In the genomic region with DNA sequence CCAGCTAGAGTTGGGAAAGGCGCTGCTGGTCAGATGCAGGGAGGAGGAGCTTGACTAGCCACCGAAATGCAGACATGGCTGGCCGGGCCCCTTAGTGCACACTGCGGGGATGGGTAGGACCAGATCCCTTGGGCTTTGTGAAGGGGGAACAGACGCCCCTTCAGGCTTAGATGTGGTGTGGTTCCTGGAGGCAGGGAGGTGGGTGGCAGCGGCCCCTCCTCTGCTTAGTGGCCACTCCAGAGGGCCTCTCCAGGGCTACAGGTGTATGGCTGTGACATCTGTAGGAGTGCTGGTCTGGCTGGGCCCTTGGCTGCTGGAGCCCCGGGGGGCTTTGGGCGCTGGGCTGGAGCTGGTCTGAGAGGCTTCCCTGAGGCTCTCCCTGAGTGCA, we compare ENCODE assay signal across 11 cellular contexts. TPM values are rescaled to one million over a fixed set of nuclear protein-coding genes. Genes with fewer than 3 reads are reported as not detected.
DNase-seq lines count a peak whose midpoint lies in the region; ATAC-seq and TF ChIP-seq lines count a peak whose summit lies in the region.
"Had no signal": no experiment of that assay in that cellular context is flagged by ENCODE, and none has a peak within 500 bp of the region (broad histone marks: within the 10 kb centered on the region; RNA-seq: fewer than 3 reads in every experiment).

No MANE protein-coding gene starts in this region.

- H3K4me3 ChIP-seq in OCI-LY3 (ENCODE audit: low read length), result no peak overlapping the region
- H3K4me3 ChIP-seq in effector memory CD4-positive, alpha-beta T cell (ENCODE audit: insufficient read depth, low read depth, low read length, poor library complexity, severe bottlenecking), result no peak overlapping the region
- H3K4me3 ChIP-seq: pancreas had no signal

- peak overlapping the region; percentile 99 for H3K27ac Mint-ChIP-seq in activated T-cell treated with anti-CD3 and anti-CD28 coated beads, Interleukin-2, amount 50 U/mL, for 72 hours
- H3K27ac Mint-ChIP-seq in stimulated activated naive CD8-positive, alpha-beta T cell treated with anti-CD3 and anti-CD28 coated beads, Interleukin-15, amount 100 ng/mL, for 72 hours, result peak overlapping the region; percentile 86 to 94

- H3K27ac ChIP-seq in OCI-LY3 (ENCODE audit: low read length), result 0 out of 2 replicates have a peak overlapping the region, but pooled peaks have one; percentile 3
- peak overlapping the region; percentile 57 for H3K27ac ChIP-seq in effector memory CD4-positive, alpha-beta T cell (ENCODE audit: insufficient read depth, low read length, poor library complexity, severe bottlenecking)
- H3K27ac ChIP-seq: C4-2B had no signal

- DNase-seq in activated T-cell treated with anti-CD3 and anti-CD28 coated beads, Interleukin-2, amount 50 U/mL, for 72 hours, result no peak
- DNase-seq in activated T-cell treated with anti-CD3 and anti-CD28 coated beads, Interleukin-2, amount 50 U/mL, for 48 hours, result no peak
- no peak for DNase-seq in effector memory CD4-positive, alpha-beta T cell
- DNase-seq in stimulated activated naive CD8-positive, alpha-beta T cell treated with anti-CD3 and anti-CD28 coated beads, Interleukin-15, amount 100 ng/mL, for 72 hours, result no peak
- DNase-seq in KBM-7, result no peak
- DNase-seq in H4 (ENCODE audit: low spot score), result no peak
- DNase-seq: NCI-H187 treated with DMSO at 0.1 percent for 48 hours had no signal

- H3K36me3 Mint-ChIP-seq in activated T-cell treated with anti-CD3 and anti-CD28 coated beads, Interleukin-2, amount 50 U/mL, for 72 hours (ENCODE audit: insufficient read depth in 2 of 2), result peaks cover 22 to 37% of the 10 kb centered on the region in 2 donors

- peaks cover 46% of the 10 kb centered on the region for H3K36me3 ChIP-seq in OCI-LY3 (replicated peaks; ENCODE audit: low read depth, low read length)
- peaks cover 57% of the 10 kb centered on the region for H3K36me3 ChIP-seq in effector memory CD4-positive, alpha-beta T cell (ENCODE audit: control insufficient read depth, insufficient read depth, low read length)

- no peaks in the 10 kb centered on the region for H3K9me3 Mint-ChIP-seq in activated T-cell treated with anti-CD3 and anti-CD28 coated beads, Interleukin-2, amount 50 U/mL, for 72 hours
- no peaks in the 10 kb centered on the region for H3K9me3 Mint-ChIP-seq in stimulated activated naive CD8-positive, alpha-beta T cell treated with anti-CD3 and anti-CD28 coated beads, Interleukin-15, amount 100 ng/mL, for 72 hours

- H3K79me2 ChIP-seq in OCI-LY3 (ENCODE audit: low read length), result peaks cover 12% of the 10 kb centered on the region; the same call in 1 of the 2 replicates

- no peak overlapping the region for H3K9ac ChIP-seq in OCI-LY3 (ENCODE audit: low read length)

- no peaks in the 10 kb centered on the region for H3K9me3 ChIP-seq in OCI-LY3 (ENCODE audit: insufficient read depth, low read length)
- H3K9me3 ChIP-seq in effector memory CD4-positive, alpha-beta T cell (ENCODE audit: control insufficient read depth, low read length), result no peaks in the 10 kb centered on the region
- H3K9me3 ChIP-seq: pancreas had no signal

- H3K4me3 Mint-ChIP-seq in activated T-cell treated with anti-CD3 and anti-CD28 coated beads, Interleukin-2, amount 50 U/mL, for 72 hours, result peak overlapping the region; percentile 98 to 99
- H3K4me3 Mint-ChIP-seq in stimulated activated naive CD8-positive, alpha-beta T cell treated with anti-CD3 and anti-CD28 coated beads, Interleukin-15, amount 100 ng/mL, for 72 hours, result peak overlapping the region; percentile 99 to 100

- peaks cover 59% of the 10 kb centered on the region for H3K4me1 Mint-ChIP-seq in activated T-cell treated with anti-CD3 and anti-CD28 coated beads, Interleukin-2, amount 50 U/mL, for 72 hours (ENCODE audit: low read depth)
- peaks cover 74% of the 10 kb centered on the region for H3K4me1 Mint-ChIP-seq in stimulated activated naive CD8-positive, alpha-beta T cell treated with anti-CD3 and anti-CD28 coated beads, Interleukin-15, amount 100 ng/mL, for 72 hours

- no peaks in the 10 kb centered on the region for H3K27me3 Mint-ChIP-seq in activated T-cell treated with anti-CD3 and anti-CD28 coated beads, Interleukin-2, amount 50 U/mL, for 72 hours (ENCODE audit: low read depth)
- H3K27me3 Mint-ChIP-seq in stimulated activated naive CD8-positive, alpha-beta T cell treated with anti-CD3 and anti-CD28 coated beads, Interleukin-15, amount 100 ng/mL, for 72 hours, result no peaks in the 10 kb centered on the region

- H4K20me1 ChIP-seq in OCI-LY3 (ENCODE audit: insufficient read depth, low read length), result peaks cover 10% of the 10 kb centered on the region

- no peak for TF ChIP-seq CTCF in OCI-LY3 (IDR thresholded peaks at IDR 0.05; ENCODE audit: low read depth, low read length)

- no peak for ATAC-seq in activated T-cell treated with anti-CD3 and anti-CD28 coated beads, Interleukin-2, amount 50 U/mL, for 72 hours (replicated peaks in 1 of 2)
- peak; percentile 21 for ATAC-seq in stimulated activated naive CD8-positive, alpha-beta T cell treated with anti-CD3 and anti-CD28 coated beads, Interleukin-15, amount 100 ng/mL, for 72 hours
- ATAC-seq in esophagus mucosa, result no peak

- no peaks in the 10 kb centered on the region for H3K27me3 ChIP-seq in OCI-LY3 (ENCODE audit: low read depth, low read length)
- H3K27me3 ChIP-seq in effector memory CD4-positive, alpha-beta T cell (replicated peaks; ENCODE audit: control insufficient read depth, insufficient read depth, low read length, poor library complexity, severe bottlenecking), result no peaks in the 10 kb centered on the region
- H3K27me3 ChIP-seq: pancreas had no signal

- no peak overlapping the region for H3K4me2 ChIP-seq in OCI-LY3 (ENCODE audit: low read length)

- no peak overlapping the region for H2AFZ ChIP-seq in OCI-LY3 (ENCODE audit: low read depth, low read length)

- peaks cover 12% of the 10 kb centered on the region for H3K4me1 ChIP-seq in OCI-LY3 (ENCODE audit: low read length)
- H3K4me1 ChIP-seq in effector memory CD4-positive, alpha-beta T cell (ENCODE audit: control insufficient read depth, insufficient read depth, low read length, poor library complexity, severe bottlenecking), result peaks cover 60% of the 10 kb centered on the region

- in situ Hi-C loops in KBM-7 (cut with MboI; ENCODE audit: low pct_unique_long_range_greater_than_20kb, low sequenced_read_pairs), result loop anchor here (25.0 kb wide), 1 partner anchor 102 kb away; no protein-coding TSS in a partner anchor

RNA-seq across cellular contexts. Expression of a gene that starts 5.9 kb away (rescaled TPM):
- 100 to 1,000 TPM; 256 to 259 TPM for total RNA-seq in activated T-cell treated with anti-CD3 and anti-CD28 coated beads, Interleukin-2, amount 50 U/mL, for 72 hours
- total RNA-seq in esophagus mucosa, result 32.2 TPM
- 50.0 and 51.3 TPM in 2 replicates for total RNA-seq in H4 (2014; rRNA removed; shearing (Covaris generic))

RNA-seq across cellular contexts. Expression of a gene that starts 14.4 kb away (rescaled TPM):
- 10 to 100 TPM; 30.4 to 38.1 TPM for total RNA-seq in activated T-cell treated with anti-CD3 and anti-CD28 coated beads, Interleukin-2, amount 50 U/mL, for 72 hours
- 16.2 TPM for total RNA-seq in esophagus mucosa
- total RNA-seq in H4 (2014; rRNA removed; shearing (Covaris generic)), result 25.0 and 27.8 TPM in 2 replicates

RNA-seq across cellular contexts. Expression of a gene that starts 14.7 kb away (rescaled TPM):
- total RNA-seq in activated T-cell treated with anti-CD3 and anti-CD28 coated beads, Interleukin-2, amount 50 U/mL, for 72 hours, result 10 to 100 TPM; 24.9 to 34.6 TPM
- 15.6 TPM for total RNA-seq in esophagus mucosa
- total RNA-seq in H4 (2014; rRNA removed; shearing (Covaris generic)), result 49.4 and 51.8 TPM in 2 replicates

RNA-seq across cellular contexts. Expression of a gene that starts 40.5 kb away (rescaled TPM):
- total RNA-seq in activated T-cell treated with anti-CD3 and anti-CD28 coated beads, Interleukin-2, amount 50 U/mL, for 72 hours, result 10 to 100 TPM; 13.3 to 14.8 TPM
- total RNA-seq in esophagus mucosa, result 1.5 TPM
- total RNA-seq in H4 (2014; rRNA removed; shearing (Covaris generic)), result 1.4 and 1.8 TPM in 2 replicates
